In genomic region chr3:135432402-135432801, GRCh38 we compare ENCODE assay signal across 36 cellular contexts.
"Had no signal": no experiment of that assay in that cellular context is flagged by ENCODE, and none has a peak within 500 bp of the region (broad histone marks: within the 10 kb centered on the region; RNA-seq: fewer than 3 reads in every experiment).

No MANE protein-coding gene starts in this region.

- H3K27ac Mint-ChIP-seq: activated B cell treated with CpG ODN at 0.5 μM for 24 hours; activated CD4-positive, alpha-beta memory T cell treated with anti-CD3 and anti-CD28 coated beads for 36 hours; activated CD4-positive, alpha-beta T cell treated with anti-CD3 and anti-CD28 coated beads, Interleukin-2, amount 10 ng/mL, durations not matched to agents 24 days and 14 days; activated CD8-positive, alpha-beta T cell treated with anti-CD3 and anti-CD28 coated beads for 36 hours; activated naive CD4-positive, alpha-beta T cell treated with anti-CD3 and anti-CD28 coated beads, Interleukin-2, amount 10 ng/mL, durations not matched to agents 7 days and 5 days; activated naive CD4-positive, alpha-beta T cell treated with anti-CD3 and anti-CD28 coated beads, Interleukin-2, amount 50 U/mL, for 24 hours; activated naive CD8-positive, alpha-beta T cell treated with anti-CD3 and anti-CD28 coated beads for 36 hours; activated T-cell treated with anti-CD3 and anti-CD28 coated beads, Interleukin-2, amount 50 U/mL, for 72 hours; activated T-helper 1 cell treated with anti-CD3 and anti-CD28 coated beads, Interleukin-12 subunit alpha, Interleukin-12 subunit beta, Interleukin-2, Interleukin-4 antibody, amounts not matched to agents 30 ng/mL and 10 ng/mL and 1 ng/mL, durations not matched to agents 14 hours and 24 hours and 36 hours; activated T-helper 17 cell treated with anti-CD3 and anti-CD28 coated beads, Interleukin-2, amount 50 U/mL, for 72 hours; T-helper 1 cell treated with Interleukin-12 subunit alpha and Interleukin-12 subunit beta and Interleukin-4 antibody, amounts not matched to agents 30 μg/mL and 1 μg/mL, for 36 hours; T-helper 2 cell treated with Interferon-gamma antibody and Interleukin-4, amounts not matched to agents 5 μg/mL and 100 μg/mL, for 36 hours had no signal

- H3K36me3 Mint-ChIP-seq: activated CD4-positive, alpha-beta memory T cell treated with anti-CD3 and anti-CD28 coated beads for 36 hours; activated naive CD4-positive, alpha-beta T cell treated with anti-CD3 and anti-CD28 coated beads, Interleukin-2, amount 10 ng/mL, durations not matched to agents 7 days and 5 days; activated naive CD4-positive, alpha-beta T cell treated with anti-CD3 and anti-CD28 coated beads, Interleukin-2, amount 50 U/mL, for 24 hours; activated naive CD8-positive, alpha-beta T cell treated with anti-CD3 and anti-CD28 coated beads for 36 hours had no signal

- H3K4me1 ChIP-seq: adrenal gland, body of pancreas, breast epithelium had no signal

- ATAC-seq: activated CD8-positive, alpha-beta T cell treated with anti-CD3 and anti-CD28 coated beads for 36 hours; activated T-cell treated with anti-CD3 and anti-CD28 coated beads, Interleukin-2, amount 50 U/mL, for 4 hours; activated T-cell treated with anti-CD3 and anti-CD28 coated beads, Interleukin-2, amount 50 U/mL, for 72 hours; activated T-helper 17 cell treated with anti-CD3 and anti-CD28 coated beads, Interleukin-2, amount 50 U/mL, for 72 hours; body of pancreas had no signal

- H3K27ac ChIP-seq: adrenal gland, body of pancreas, brain microvascular endothelial cell, breast epithelium, VCaP had no signal

- FAIRE-seq: astrocyte, TTC549 had no signal

- DNase-seq: activated B cell treated with CpG ODN at 0.5 μM for 24 hours; activated CD4-positive, alpha-beta memory T cell treated with anti-CD3 and anti-CD28 coated beads for 36 hours; activated CD4-positive, alpha-beta T cell treated with anti-CD3 and anti-CD28 coated beads for 4 hours; activated CD4-positive, alpha-beta T cell treated with anti-CD3 and anti-CD28 coated beads, Interleukin-2, amount 10 ng/mL, durations not matched to agents 24 days and 14 days; activated CD4-positive, alpha-beta T cell treated with anti-CD3 and anti-CD28 coated beads, Interleukin-2, amount 50 U/mL, for 1 hour; activated CD4-positive, alpha-beta T cell treated with anti-CD3 and anti-CD28 coated beads, Interleukin-2, amount 50 U/mL, for 4 hours; activated CD4-positive, CD25-positive, alpha-beta regulatory T cell treated with anti-CD3 and anti-CD28 coated beads, Interleukin-2, amount 50 U/mL, for 72 hours; activated CD8-positive, alpha-beta memory T cell treated with anti-CD3 and anti-CD28 coated beads, Interleukin-2, amount 50 U/mL, for 4 hours; activated CD8-positive, alpha-beta T cell treated with anti-CD3 and anti-CD28 coated beads for 36 hours; activated effector memory CD4-positive, alpha-beta T cell treated with anti-CD3 and anti-CD28 coated beads, Interleukin-2, amount 50 U/mL, for 16 hours; activated gamma-delta T cell treated with Interleukin-2 at 50 U/mL for 16 hours; activated naive CD4-positive, alpha-beta T cell; activated naive CD4-positive, alpha-beta T cell treated with anti-CD3 and anti-CD28 coated beads, Interleukin-2, amount 10 ng/mL, durations not matched to agents 7 days and 5 days; activated naive CD8-positive, alpha-beta T cell treated with anti-CD3 and anti-CD28 coated beads for 36 hours; activated T-cell treated with anti-CD3 and anti-CD28 coated beads for 4 hours; activated T-cell treated with anti-CD3 and anti-CD28 coated beads, Interleukin-2, amount 50 U/mL, for 1 hour; activated T-cell treated with anti-CD3 and anti-CD28 coated beads, Interleukin-2, amount 50 U/mL, for 4 hours; activated T-cell treated with anti-CD3 and anti-CD28 coated beads, Interleukin-2, amount 50 U/mL, for 72 hours; adrenal gland; amniotic stem cell; aorta; body of pancreas; brain microvascular endothelial cell; central memory CD4-positive, alpha-beta T cell; T-helper 1 cell; T-helper 2 cell; T-helper 9 cell had no signal

- H3K9me3 ChIP-seq: adrenal gland, body of pancreas, breast epithelium had no signal

- H3K36me3 ChIP-seq: adrenal gland, brain microvascular endothelial cell, breast epithelium had no signal

- H3K27me3 ChIP-seq: adrenal gland, body of pancreas, brain microvascular endothelial cell, breast epithelium had no signal

- H3K4me3 ChIP-seq: adrenal gland, body of pancreas, breast epithelium had no signal
